ENCODE assay signal across 1 cellular context in genomic region chr17:18500281-18500680, GRCh38.
TF ChIP-seq lines count a peak whose summit lies in the region.

No MANE protein-coding gene starts in this region.

TF ChIP-seq in HepG2, 621 proteins besides CTCF, POLR2A, EP300 and RAD21:
- peak; percentile 43; the same call in 1 of the 2 replicates for TF ChIP-seq ZNF629 (CRISPR knock-in tag; conservative IDR thresholded peaks at IDR 0.05)
TF ChIP-seq in HepG2: peak in this region for 1; not testable (repeated sequence) for 620.
